Comparison of ENCODE assay signal across 8 cellular contexts in the genomic region with DNA sequence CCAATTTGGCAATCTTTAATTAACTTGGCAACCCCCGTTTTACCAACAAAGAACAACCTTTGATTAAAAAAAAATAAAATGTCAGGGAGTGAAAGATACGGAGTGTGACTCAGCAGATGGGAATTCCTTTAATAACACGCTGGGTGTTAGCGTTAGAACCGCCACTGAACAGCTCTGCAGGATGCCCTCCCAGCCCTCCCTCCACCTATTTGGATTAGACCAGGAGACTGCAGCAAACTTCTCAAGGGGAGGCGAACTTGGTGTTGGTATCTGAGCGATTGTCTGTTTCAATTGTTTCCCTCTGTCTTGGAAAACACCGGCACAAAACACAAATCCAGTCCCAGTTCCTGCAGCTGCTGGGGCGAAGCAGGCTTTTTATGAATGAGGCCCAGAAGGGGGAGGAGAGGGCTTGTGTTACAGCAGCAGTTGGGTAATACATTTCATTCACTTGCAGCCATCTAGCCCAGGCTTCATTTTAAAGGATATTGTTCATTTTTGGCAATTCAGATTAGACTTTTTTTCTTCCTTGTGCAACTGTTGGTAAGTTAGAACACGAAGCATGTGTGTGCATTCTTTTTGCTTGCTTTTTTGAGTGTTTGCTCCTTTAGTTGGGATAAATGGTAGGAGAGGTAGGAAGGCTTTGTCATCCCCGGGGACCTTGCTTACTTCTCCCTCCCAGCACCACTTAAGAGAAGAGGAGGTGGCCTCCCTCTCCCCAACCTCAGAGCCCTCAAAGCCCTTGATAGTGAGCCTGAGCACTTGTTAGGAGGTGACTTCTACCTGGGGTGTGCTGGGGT.
DNase-seq lines count a peak whose midpoint lies in the region; ATAC-seq and TF ChIP-seq lines count a peak whose summit lies in the region.

No MANE protein-coding gene starts in this region.

- 23 to 36% methylated on average over 11 of the region's 11 CpGs for WGBS in testis, 2 donors

- TF ChIP-seq CTCF in Panc1 (IDR thresholded peaks at IDR 0.05): no peak
- TF ChIP-seq CTCF in testis (IDR thresholded peaks at IDR 0.05): no peak

- H3K27ac ChIP-seq in Panc1 (ENCODE audit: low read length): peak overlapping the region; percentile 98
- H3K27ac ChIP-seq in testis: peak overlapping the region in 1 of 2 donors; percentile 66

- H3K4me3 ChIP-seq in Panc1 (ENCODE audit: low read depth in 2 of 2, low read length in 2 of 2) (peak overlapping the region; percentile 4 to 42; a peak in 3 of 4 replicates), testis (no peak overlapping the region)

- intact Hi-C loops in Panc1 (cut with micrococcal nuclease; ENCODE audit: unreplicated experiment) (no loop called here), testis (cut with DNase I; ENCODE audit: low total_unique reads) (no loop called here)

- H3K4me1 ChIP-seq in Panc1 (ENCODE audit: control insufficient read depth, insufficient read depth, low read length) (peaks cover 94% of the 10 kb centered on the region), testis (peaks cover 32% of the 10 kb centered on the region)

- CTCF ChIA-PET in Panc1 (lab: Charles Lee): interaction anchor here (0.5 to 0.6 kb wide), 2 partner anchors 11 to 126 kb away, joined by 5 to 10 read pairs; no protein-coding TSS in a partner anchor

- in situ Hi-C loops in Panc1 (cut with HindIII; ENCODE audit: low pct_unique_long_range_greater_than_20kb, low sequenced_read_pairs): no loop called here

- DNase-seq in AG08396 (ENCODE audit: low spot score) (peak; percentile 68), HT-29 (ENCODE audit: low spot score) (peak; percentile 85), Panc1 (ENCODE audit: low read depth, low spot score) (peak; percentile 77), dedifferentiated amniotic fluid mesenchymal stem cell (ENCODE audit: extremely low spot score) (peak; percentile 93), left lobe of liver (ENCODE audit: low spot score) (no peak), testis (peak; percentile 64)
- DNase-seq in activated CD4-positive, alpha-beta T cell treated with anti-CD3 and anti-CD28 coated beads, Interleukin-2, amount 50 U/mL, for 4 hours: no peak

- ATAC-seq in Panc1 (peak; percentile 87), left lobe of liver (peak; percentile 59), GM19324 (IDR thresholded peaks at IDR 0.05; ENCODE audit: low FRiP score, unreplicated experiment) (no peak)

- H3K27me3 ChIP-seq in Panc1 (ENCODE audit: control insufficient read depth, insufficient read depth, low read length) (no peaks in the 10 kb centered on the region), testis (no peaks in the 10 kb centered on the region)

- H3K9me3 ChIP-seq in Panc1 (ENCODE audit: control insufficient read depth, insufficient read depth, low read depth, low read length) (no peaks in the 10 kb centered on the region), testis (no peaks in the 10 kb centered on the region)

- POLR2A ChIA-PET in Panc1 (lab: Charles Lee): no interaction called here

- no peak for TF ChIP-seq POLR2A in testis (IDR thresholded peaks at IDR 0.05)

- no TSS peak for BruUV-seq in Panc1 (replicated peaks; lab: Mats Ljungman, UMichigan)

- H3K36me3 ChIP-seq in Panc1 (ENCODE audit: control insufficient read depth, insufficient read depth, low read length): no peaks in the 10 kb centered on the region
- no peaks in the 10 kb centered on the region for H3K36me3 ChIP-seq in testis (ENCODE audit: low read depth, missing control alignments)

Comparison
In these comparisons a context has a peak if more than half of its experiments do, and no peak if none do; other contexts are left out.
1. DNase-seq: peak in AG08396 (single experiment), HT-29 (single experiment), Panc1 (single experiment), dedifferentiated amniotic fluid mesenchymal stem cell (single experiment) and testis (single experiment); none in left lobe of liver (single experiment) and activated CD4-positive, alpha-beta T cell treated with anti-CD3 and anti-CD28 coated beads, Interleukin-2, amount 50 U/mL, for 4 hours (0 of 2).
2. H3K4me3 ChIP-seq: peak in Panc1 (2 of 2); none in testis (0 of 2).